ENCODE assay signal across 29 cellular contexts in the genomic region with DNA sequence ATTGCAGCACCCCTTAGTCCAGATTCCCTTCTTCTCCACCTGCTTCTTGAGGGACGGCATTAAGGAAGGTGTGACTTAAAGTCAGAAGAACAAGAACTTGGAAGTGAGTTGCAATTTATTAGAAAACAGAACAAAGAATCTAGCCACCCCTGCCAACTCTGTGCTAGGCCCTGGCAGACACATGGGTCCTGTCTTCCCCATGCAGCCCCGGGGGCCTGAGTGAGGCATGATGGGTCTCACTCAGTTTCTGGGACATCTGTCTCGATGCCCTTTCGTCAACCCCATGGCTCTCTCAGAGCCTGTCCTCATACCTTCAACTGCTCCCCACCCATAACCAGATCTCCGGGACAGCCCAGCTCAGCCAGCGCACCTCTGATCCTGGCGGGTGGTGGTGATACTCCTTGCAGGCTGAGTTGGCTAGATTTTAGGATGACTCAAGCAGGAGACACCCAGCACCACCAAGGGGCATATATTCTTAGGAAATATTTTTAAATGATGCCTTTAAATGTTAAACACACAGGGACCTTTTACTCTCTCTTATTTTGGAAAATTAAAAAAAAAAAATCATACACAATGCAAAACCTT. TPM values are rescaled to one million over a fixed set of nuclear protein-coding genes. Genes with fewer than 3 reads are reported as not detected.
DNase-seq lines count a peak whose midpoint lies in the region; ATAC-seq and TF ChIP-seq lines count a peak whose summit lies in the region.
"Had no signal": no experiment of that assay in that cellular context is flagged by ENCODE, and none has a peak within 500 bp of the region (broad histone marks: within the 10 kb centered on the region; RNA-seq: fewer than 3 reads in every experiment).

No MANE protein-coding gene starts in this region.

- no peak overlapping the region for H3K4me3 Mint-ChIP-seq in T-helper 1 cell treated with Interleukin-12 subunit alpha and Interleukin-12 subunit beta and Interleukin-4 antibody, amounts not matched to agents 30 μg/mL and 1 μg/mL, for 36 hours
- H3K4me3 Mint-ChIP-seq in neural progenitor cell: no peak overlapping the region
- H3K4me3 Mint-ChIP-seq: activated CD4-positive, alpha-beta T cell treated with anti-CD3 and anti-CD28 coated beads for 36 hours; activated CD8-positive, alpha-beta T cell treated with anti-CD3 and anti-CD28 coated beads, Interleukin-2, amount 10 ng/mL, durations not matched to agents 7 days and 5 days; activated naive CD8-positive, alpha-beta T cell treated with anti-CD3 and anti-CD28 coated beads, Interleukin-2, amount 50 U/mL, for 24 hours; CD4-positive, alpha-beta memory T cell; GM23338 had no signal

- H3K9me3 ChIP-seq in SK-N-MC (ENCODE audit: low read depth, low read length): no peaks in the 10 kb centered on the region
- no peaks in the 10 kb centered on the region for H3K9me3 ChIP-seq in neural progenitor cell (ENCODE audit: low read depth)
- H3K9me3 ChIP-seq: SJCRH30, tibial artery had no signal

- H2AFZ ChIP-seq in neural progenitor cell (replicated peaks): no peak overlapping the region
- H2AFZ ChIP-seq: GM23338, PC-9 had no signal

- no peak overlapping the region for H3K4me3 ChIP-seq in SK-N-MC
- no peak overlapping the region for H3K4me3 ChIP-seq in epithelial cell of esophagus (ENCODE audit: low read length)
- no peak overlapping the region for H3K4me3 ChIP-seq in neural progenitor cell
- H3K4me3 ChIP-seq: GM23338, PC-9, SJCRH30, tibial artery had no signal

- H3K27me3 Mint-ChIP-seq in T-helper 1 cell treated with Interleukin-12 subunit alpha and Interleukin-12 subunit beta and Interleukin-4 antibody, amounts not matched to agents 30 μg/mL and 1 μg/mL, for 36 hours (ENCODE audit: low read depth): no peaks in the 10 kb centered on the region
- H3K27me3 Mint-ChIP-seq in neural progenitor cell (ENCODE audit: insufficient read depth, low read depth): peaks cover 17% of the 10 kb centered on the region

- peaks cover 15% of the 10 kb centered on the region for H4K20me1 ChIP-seq in neural progenitor cell (ENCODE audit: low read depth)

- H3K36me3 ChIP-seq in SK-N-MC (ENCODE audit: insufficient read depth, low read length): no peaks in the 10 kb centered on the region; the same call in 1 of the 2 replicates
- H3K36me3 ChIP-seq in neural progenitor cell: no peaks in the 10 kb centered on the region
- H3K36me3 ChIP-seq: SJCRH30, tibial artery had no signal

- no peaks in the 10 kb centered on the region for H3K9me3 Mint-ChIP-seq in T-helper 1 cell treated with Interleukin-12 subunit alpha and Interleukin-12 subunit beta and Interleukin-4 antibody, amounts not matched to agents 30 μg/mL and 1 μg/mL, for 36 hours
- no peaks in the 10 kb centered on the region for H3K9me3 Mint-ChIP-seq in neural progenitor cell
- H3K9me3 Mint-ChIP-seq: activated naive CD8-positive, alpha-beta T cell treated with anti-CD3 and anti-CD28 coated beads, Interleukin-2, amount 50 U/mL, for 24 hours; GM23338 had no signal

- ATAC-seq in omental fat pad (ENCODE audit: low FRiP score): peak; percentile 48
- ATAC-seq: activated CD4-positive, alpha-beta T cell treated with anti-CD3 and anti-CD28 coated beads for 36 hours; activated CD8-positive, alpha-beta T cell treated with anti-CD3 and anti-CD28 coated beads, Interleukin-2, amount 10 ng/mL, durations not matched to agents 7 days and 5 days; activated naive CD8-positive, alpha-beta T cell treated with anti-CD3 and anti-CD28 coated beads, Interleukin-2, amount 50 U/mL, for 24 hours; GM23338; left colon had no signal

- peaks cover 30% of the 10 kb centered on the region for H3K4me1 ChIP-seq in neural progenitor cell
- H3K4me1 ChIP-seq: SJCRH30 had no signal

- H3K4me1 Mint-ChIP-seq in T-helper 1 cell treated with Interleukin-12 subunit alpha and Interleukin-12 subunit beta and Interleukin-4 antibody, amounts not matched to agents 30 μg/mL and 1 μg/mL, for 36 hours (ENCODE audit: low read depth): peaks cover 32% of the 10 kb centered on the region
- peaks cover 45% of the 10 kb centered on the region for H3K4me1 Mint-ChIP-seq in neural progenitor cell

- H3K79me2 ChIP-seq in neural progenitor cell (ENCODE audit: low read depth): peaks cover 11% of the 10 kb centered on the region

- H3K27ac ChIP-seq in SK-N-MC: peak overlapping the region; percentile 80
- H3K27ac ChIP-seq in neural progenitor cell: no peak overlapping the region
- H3K27ac ChIP-seq: PC-9, SJCRH30, tibial artery had no signal

- no peaks in the 10 kb centered on the region for H3K36me3 Mint-ChIP-seq in T-helper 1 cell treated with Interleukin-12 subunit alpha and Interleukin-12 subunit beta and Interleukin-4 antibody, amounts not matched to agents 30 μg/mL and 1 μg/mL, for 36 hours (ENCODE audit: low read depth)
- H3K36me3 Mint-ChIP-seq in neural progenitor cell: peaks cover 2% of the 10 kb centered on the region
- H3K36me3 Mint-ChIP-seq: CD4-positive, alpha-beta memory T cell had no signal

- DNase-seq in T-helper 1 cell (no peak), SK-N-MC (ENCODE audit: low read depth, low spot score) (no peak), epithelial cell of esophagus (ENCODE audit: low read depth) (peak; percentile 33), omental fat pad (ENCODE audit: low spot score) (no peak), neural progenitor cell (ENCODE audit: low spot score) (no peak), NCI-H345 treated with DMSO at 0.1 percent for 48 hours (lab: John Stamatoyannopoulos, UW; ENCODE audit: unreplicated experiment) (no peak)
- no peak for DNase-seq in activated CD8-positive, alpha-beta memory T cell treated with anti-CD3 and anti-CD28 coated beads for 24 hours
- DNase-seq: 8988T; activated CD4-positive, alpha-beta T cell treated with anti-CD3 and anti-CD28 coated beads for 36 hours; activated CD8-positive, alpha-beta T cell treated with anti-CD3 and anti-CD28 coated beads, Interleukin-2, amount 10 ng/mL, durations not matched to agents 7 days and 5 days; activated gamma-delta T cell; activated naive CD8-positive, alpha-beta T cell treated with anti-CD3 and anti-CD28 coated beads, Interleukin-2, amount 50 U/mL, for 24 hours; activated T-cell treated with anti-CD3 and anti-CD28 coated beads for 4 hours; CD4-positive, alpha-beta memory T cell; effector CD8-positive, alpha-beta T cell; foreskin melanocyte; left colon; NCI-H1092; NCI-H187; NCI-H2171; NCI-H524; NK-92 treated with Interleukin-12 subunit alpha and Interleukin-12 subunit beta, amount 100 ng/mL, for 24 hours; PC-9; SJCRH30; small intestine; stimulated activated CD4-positive, alpha-beta T cell treated with anti-CD3 and anti-CD28 coated beads, Interleukin-1b, Interleukin-23, amount 100 ng/mL, for 48 hours; tibial artery had no signal

- no peaks in the 10 kb centered on the region for H3F3A ChIP-seq in neural progenitor cell (ENCODE audit: low read depth)

- no peak for TF ChIP-seq CTCF in epithelial cell of esophagus (IDR thresholded peaks at IDR 0.05; ENCODE audit: insufficient read depth, low read depth, low read length, missing control alignments)
- TF ChIP-seq CTCF in omental fat pad (IDR thresholded peaks at IDR 0.05): no peak
- no peak for TF ChIP-seq CTCF in neural progenitor cell (IDR thresholded peaks at IDR 0.05)

- H3K9ac ChIP-seq in SK-N-MC (ENCODE audit: insufficient read length) (no peak overlapping the region), neural progenitor cell (no peak overlapping the region)

- H3K27me3 ChIP-seq in neural progenitor cell: no peaks in the 10 kb centered on the region
- H3K27me3 ChIP-seq: SJCRH30, tibial artery had no signal

- H3K4me2 ChIP-seq in neural progenitor cell: no peak overlapping the region
- H3K4me2 ChIP-seq: GM23338, PC-9 had no signal

- peak overlapping the region; percentile 41 for H3K27ac Mint-ChIP-seq in T-helper 1 cell treated with Interleukin-12 subunit alpha and Interleukin-12 subunit beta and Interleukin-4 antibody, amounts not matched to agents 30 μg/mL and 1 μg/mL, for 36 hours
- H3K27ac Mint-ChIP-seq in neural progenitor cell: no peak overlapping the region
- H3K27ac Mint-ChIP-seq: activated CD4-positive, alpha-beta T cell treated with anti-CD3 and anti-CD28 coated beads for 36 hours; activated CD8-positive, alpha-beta T cell treated with anti-CD3 and anti-CD28 coated beads, Interleukin-2, amount 10 ng/mL, durations not matched to agents 7 days and 5 days; activated naive CD8-positive, alpha-beta T cell treated with anti-CD3 and anti-CD28 coated beads, Interleukin-2, amount 50 U/mL, for 24 hours; CD4-positive, alpha-beta memory T cell; GM23338 had no signal

RNA-seq across cellular contexts. Expression of a gene that starts 9.9 kb away (rescaled TPM):
- total RNA-seq in omental fat pad (10 to 100 TPM in 2 of 4 donors, 1 to 10 TPM in 2; 5.0 to 81.2 (median 37.8) TPM), neural progenitor cell (ENCODE audit: low replicate concordance) (6.8 and 11.6 TPM in 2 replicates)
